Comparison of ENCODE assay signal across 1 cellular context in genomic region chr2:43737097-43737854, GRCh38.
TF ChIP-seq lines count a peak whose summit lies in the region.

No MANE protein-coding gene starts in this region.

TF ChIP-seq in K562, 482 proteins besides CTCF, POLR2A, EP300 and RAD21 (continued from another document):
- TF ChIP-seq PRDM10 (IDR thresholded peaks at IDR 0.05; ENCODE audit: partially characterized antibody), result peak; percentile 90
